8 cellular contexts compared by ENCODE assay signal in the genomic region with DNA sequence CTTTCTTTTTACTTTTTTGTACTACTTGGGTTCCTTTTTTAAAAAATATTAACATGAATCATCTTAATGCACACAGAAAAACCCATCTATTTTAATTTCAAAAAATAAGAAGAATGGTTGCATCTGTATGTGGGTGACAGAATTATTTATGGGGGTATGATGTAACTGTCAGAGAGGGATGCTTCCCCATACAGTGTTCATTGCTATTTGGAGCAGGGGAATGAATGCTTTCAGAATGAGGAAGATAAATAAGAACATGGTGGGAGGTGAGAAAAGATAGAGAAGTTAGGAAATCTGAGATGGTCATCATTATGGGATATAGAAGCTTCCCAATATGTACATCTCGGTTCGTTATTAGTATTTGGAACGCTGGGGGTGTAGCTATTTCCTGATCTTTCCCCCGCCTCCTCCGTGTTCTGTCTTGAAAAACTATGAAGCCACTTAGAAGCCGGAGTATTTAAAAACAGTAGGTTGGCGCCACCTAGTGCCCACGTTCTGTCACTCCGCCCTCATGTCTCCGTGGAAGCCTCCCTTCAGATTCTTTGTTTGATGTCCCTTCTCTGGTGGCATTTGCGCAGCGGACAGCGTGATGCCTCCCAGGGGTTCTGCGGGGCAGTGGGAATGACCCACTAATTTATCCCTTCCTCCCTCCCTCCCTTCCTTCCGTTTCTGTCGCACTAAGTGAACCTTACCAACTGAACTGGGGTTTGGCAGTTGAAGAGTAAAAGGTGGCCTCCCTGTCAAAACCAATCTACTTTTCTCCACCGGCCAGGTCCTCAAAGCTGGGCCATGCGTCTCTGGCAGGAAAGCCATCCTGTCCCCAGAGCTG.
A peak's percentile ranks its signal among the peaks of the same experiment; 100 is the strongest.
DNase-seq lines count a peak whose midpoint lies in the region; ATAC-seq, FAIRE-seq and TF ChIP-seq lines count a peak whose summit lies in the region.

No MANE protein-coding gene starts in this region.

- no peak overlapping the region for H3K27ac Mint-ChIP-seq in Calu3 (ENCODE audit: unreplicated experiment)
- no peak overlapping the region for H3K27ac Mint-ChIP-seq in activated T-helper 1 cell treated with anti-CD3 and anti-CD28 coated beads, Interleukin-12 subunit alpha, Interleukin-12 subunit beta, Interleukin-2, Interleukin-4 antibody, amounts not matched to agents 30 ng/mL and 10 ng/mL and 1 ng/mL, durations not matched to agents 14 hours and 24 hours and 36 hours

- BruUV-seq in Calu3 (replicated peaks; lab: Mats Ljungman, UMichigan): no TSS peak

- no peak overlapping the region for H3K4me3 ChIP-seq in Jurkat, Clone E6-1 (ENCODE audit: low read length)
- no peak overlapping the region for H3K4me3 ChIP-seq in fibroblast of pulmonary artery (replicated peaks; ENCODE audit: low read depth, low read length)
- H3K4me3 ChIP-seq in thoracic aorta: peak overlapping the region; percentile 18

- TF ChIP-seq CTCF in Calu3 (IDR thresholded peaks at IDR 0.05; ENCODE audit: unreplicated experiment) (peak; percentile 34), fibroblast of pulmonary artery (IDR thresholded peaks at IDR 0.05; ENCODE audit: low read length, missing control alignments) (peak; percentile 74), omental fat pad (IDR thresholded peaks at IDR 0.05) (peak in 2 of 3 donors; percentile 60 to 77), thoracic aorta (IDR thresholded peaks at IDR 0.05) (peak; percentile 86)

- peak overlapping the region; percentile 37 for H3K4me3 Mint-ChIP-seq in Calu3 (ENCODE audit: low read depth, unreplicated experiment)
- H3K4me3 Mint-ChIP-seq in activated T-helper 1 cell treated with anti-CD3 and anti-CD28 coated beads, Interleukin-12 subunit alpha, Interleukin-12 subunit beta, Interleukin-2, Interleukin-4 antibody, amounts not matched to agents 30 ng/mL and 10 ng/mL and 1 ng/mL, durations not matched to agents 14 hours and 24 hours and 36 hours: no peak overlapping the region

- peaks cover 8% of the 10 kb centered on the region for H3K36me3 ChIP-seq in thoracic aorta

- no peaks in the 10 kb centered on the region for H3K36me3 Mint-ChIP-seq in Calu3 (ENCODE audit: insufficient read depth, unreplicated experiment)
- no peaks in the 10 kb centered on the region for H3K36me3 Mint-ChIP-seq in activated T-helper 1 cell treated with anti-CD3 and anti-CD28 coated beads, Interleukin-12 subunit alpha, Interleukin-12 subunit beta, Interleukin-2, Interleukin-4 antibody, amounts not matched to agents 30 ng/mL and 10 ng/mL and 1 ng/mL, durations not matched to agents 14 hours and 24 hours and 36 hours (ENCODE audit: low read depth)

- no peaks in the 10 kb centered on the region for H3K4me1 Mint-ChIP-seq in Calu3 (ENCODE audit: low read depth, unreplicated experiment)
- peaks cover 8% of the 10 kb centered on the region for H3K4me1 Mint-ChIP-seq in activated T-helper 1 cell treated with anti-CD3 and anti-CD28 coated beads, Interleukin-12 subunit alpha, Interleukin-12 subunit beta, Interleukin-2, Interleukin-4 antibody, amounts not matched to agents 30 ng/mL and 10 ng/mL and 1 ng/mL, durations not matched to agents 14 hours and 24 hours and 36 hours (ENCODE audit: low read depth)

- peak; percentile 83 for ATAC-seq in GM21447 (IDR thresholded peaks at IDR 0.05; ENCODE audit: unreplicated experiment)
- peak; percentile 38 for ATAC-seq in omental fat pad (ENCODE audit: low FRiP score)
- peak; percentile 54 for ATAC-seq in thoracic aorta (ENCODE audit: insufficient number of reproducible peaks, low FRiP score, low read depth)

- intact Hi-C loops in Calu3 (cut with micrococcal nuclease; ENCODE audit: unreplicated experiment): loop anchor here (1.0 kb wide), 1 partner anchor 330 kb away; no protein-coding TSS in a partner anchor
- intact Hi-C loops in activated T-helper 1 cell treated with anti-CD3 and anti-CD28 coated beads, Interleukin-12 subunit alpha, Interleukin-12 subunit beta, Interleukin-2, Interleukin-4 antibody, amounts not matched to agents 30 ng/mL and 10 ng/mL and 1 ng/mL, durations not matched to agents 14 hours and 24 hours and 36 hours (cut with micrococcal nuclease): loop anchor here (2.0 to 10.0 kb wide), 3 partner anchors 251 to 804 kb away; no protein-coding TSS in a partner anchor

- no peaks in the 10 kb centered on the region for H3K27me3 Mint-ChIP-seq in Calu3 (ENCODE audit: unreplicated experiment)
- H3K27me3 Mint-ChIP-seq in activated T-helper 1 cell treated with anti-CD3 and anti-CD28 coated beads, Interleukin-12 subunit alpha, Interleukin-12 subunit beta, Interleukin-2, Interleukin-4 antibody, amounts not matched to agents 30 ng/mL and 10 ng/mL and 1 ng/mL, durations not matched to agents 14 hours and 24 hours and 36 hours (ENCODE audit: insufficient read depth): no peaks in the 10 kb centered on the region

- no peaks in the 10 kb centered on the region for H3K9me3 ChIP-seq in thoracic aorta

- peaks cover 2% of the 10 kb centered on the region for H3K9me3 Mint-ChIP-seq in Calu3 (ENCODE audit: low read depth, unreplicated experiment)
- no peaks in the 10 kb centered on the region for H3K9me3 Mint-ChIP-seq in activated T-helper 1 cell treated with anti-CD3 and anti-CD28 coated beads, Interleukin-12 subunit alpha, Interleukin-12 subunit beta, Interleukin-2, Interleukin-4 antibody, amounts not matched to agents 30 ng/mL and 10 ng/mL and 1 ng/mL, durations not matched to agents 14 hours and 24 hours and 36 hours

- FAIRE-seq in RCC 7860 (lab: Jason Lieb, UNC): peak; percentile 57

- H3K27ac ChIP-seq in thoracic aorta: no peak overlapping the region

- DNase-seq in Calu3: peak; percentile 64
- peak; percentile 76 for DNase-seq in Jurkat, Clone E6-1 (ENCODE audit: low read depth, low spot score)
- peak; percentile 57 for DNase-seq in RCC 7860 (ENCODE audit: low spot score)
- DNase-seq in activated T-helper 1 cell treated with anti-CD3 and anti-CD28 coated beads, Interleukin-12 subunit alpha, Interleukin-12 subunit beta, Interleukin-2, Interleukin-4 antibody, amounts not matched to agents 30 ng/mL and 10 ng/mL and 1 ng/mL, durations not matched to agents 14 hours and 24 hours and 36 hours (ENCODE audit: low spot score): peak; percentile 40
- DNase-seq in fibroblast of pulmonary artery (ENCODE audit: low read depth): peak; percentile 86
- DNase-seq in omental fat pad (ENCODE audit: low spot score): peak; percentile 35
- DNase-seq in thoracic aorta (ENCODE audit: low spot score): peak; percentile 22

- H3K4me1 ChIP-seq in thoracic aorta (ENCODE audit: control insufficient read depth in 1 of 2, low read depth in 2 of 2): peaks cover 3 to 33% of the 10 kb centered on the region in 2 donors

- no peaks in the 10 kb centered on the region for H3K27me3 ChIP-seq in thoracic aorta (replicated peaks; ENCODE audit: insufficient read depth)

- CTCF ChIA-PET in Calu3 (lab: Charles Lee): no interaction called here

Comparison
In these comparisons a context has a peak if more than half of its experiments do, and no peak if none do; other contexts are left out.
1. DNase-seq: peak in every context shown above with its lines; median percentile 86 in fibroblast of pulmonary artery; 76 in Jurkat, Clone E6-1; 64 in Calu3; 57 in RCC 7860; 40 in activated T-helper 1 cell treated with anti-CD3 and anti-CD28 coated beads, Interleukin-12 subunit alpha, Interleukin-12 subunit beta, Interleukin-2, Interleukin-4 antibody, amounts not matched to agents 30 ng/mL and 10 ng/mL and 1 ng/mL, durations not matched to agents 14 hours and 24 hours and 36 hours; 35 in omental fat pad; 22 in thoracic aorta.
2. CTCF ChIP-seq: peak in every context shown above with its lines; median percentile 86 in thoracic aorta; 74 in fibroblast of pulmonary artery; 68 in omental fat pad; 34 in Calu3.